In the genomic region with DNA sequence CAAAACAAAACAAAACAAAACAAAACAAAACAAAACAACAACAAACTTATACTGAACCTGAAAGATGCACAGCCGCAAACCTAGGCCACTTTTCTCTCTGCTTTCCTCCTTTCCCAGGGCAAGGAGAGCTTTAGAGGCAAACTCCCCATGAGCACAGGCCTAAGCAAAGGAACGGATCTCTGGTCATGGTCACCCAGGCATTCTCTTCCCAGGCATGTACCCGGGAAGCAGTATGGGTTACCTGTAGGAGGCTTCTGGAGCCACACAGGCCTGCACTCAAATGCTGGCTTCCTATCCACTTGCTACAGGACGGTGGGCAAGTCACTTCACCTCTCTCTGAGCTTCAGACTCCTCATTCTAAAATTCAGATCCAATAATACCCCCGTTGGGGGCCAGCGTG, we compare ENCODE assay signal across 21 cellular contexts.
DNase-seq lines count a peak whose midpoint lies in the region; ATAC-seq and TF ChIP-seq lines count a peak whose summit lies in the region.
"Had no signal": no experiment of that assay in that cellular context is flagged by ENCODE, and none has a peak within 500 bp of the region (broad histone marks: within the 10 kb centered on the region; RNA-seq: fewer than 3 reads in every experiment).

No MANE protein-coding gene starts in this region.

- H3K27ac ChIP-seq in HEK293 (ENCODE audit: extremely low read depth, low read depth, low read length), result no peak overlapping the region
- no peak overlapping the region for H3K27ac ChIP-seq in endodermal cell (ENCODE audit: low read depth, low read length)
- H3K27ac ChIP-seq: 22Rv1 had no signal

- no peak overlapping the region for H3K4me3 ChIP-seq in HEK293 (ENCODE audit: low read depth, low read length)
- no peak overlapping the region for H3K4me3 ChIP-seq in endodermal cell (ENCODE audit: low read length)

- H3K4me1 ChIP-seq in HEK293 (ENCODE audit: control insufficient read depth, insufficient read depth, low read length) (peaks cover 13% of the 10 kb centered on the region), endodermal cell (ENCODE audit: control insufficient read depth, insufficient read depth, low read length) (no peaks in the 10 kb centered on the region)

- H3K9me3 ChIP-seq in HEK293 (ENCODE audit: control insufficient read depth, insufficient read depth, low read depth, low read length) (no peaks in the 10 kb centered on the region), endodermal cell (ENCODE audit: control insufficient read depth, low read length) (no peaks in the 10 kb centered on the region)

- no peak overlapping the region for H3K9ac ChIP-seq in endodermal cell (ENCODE audit: extremely low read depth, low read length, poor library complexity, severe bottlenecking)

- H3K27ac Mint-ChIP-seq in activated CD8-positive, alpha-beta T cell treated with anti-CD3 and anti-CD28 coated beads, Interleukin-2, amount 10 ng/mL, durations not matched to agents 7 days and 5 days, result no peak overlapping the region
- H3K27ac Mint-ChIP-seq in activated CD8-positive, alpha-beta T cell treated with anti-CD3 and anti-CD28 coated beads for 36 hours, result no peak overlapping the region
- H3K27ac Mint-ChIP-seq in endodermal cell, result no peak overlapping the region
- H3K27ac Mint-ChIP-seq in activated CD4-positive, alpha-beta T cell treated with anti-CD3 and anti-CD28 coated beads, Interleukin-2, amount 10 ng/mL, durations not matched to agents 24 days and 14 days, result no peak overlapping the region

- no peak for TF ChIP-seq CTCF in activated CD8-positive, alpha-beta T cell treated with anti-CD3 and anti-CD28 coated beads for 36 hours (IDR thresholded peaks at IDR 0.05)
- TF ChIP-seq CTCF in HEK293 (tag by site-specific recombination; IDR thresholded peaks at IDR 0.05), result no peak
- TF ChIP-seq CTCF in endodermal cell (conservative IDR thresholded peaks at IDR 0.05), result no peak

- no peaks in the 10 kb centered on the region for H3K36me3 ChIP-seq in HEK293 (ENCODE audit: control insufficient read depth in 2 of 2, insufficient read depth in 1 of 2, low read length in 2 of 2)
- no peaks in the 10 kb centered on the region for H3K36me3 ChIP-seq in endodermal cell (ENCODE audit: control insufficient read depth, insufficient read depth, low read length)

- 88 to 90% methylated on average over 2 to 6 of the region's 6 CpGs for WGBS in endodermal cell (ENCODE audit: insufficient coverage in 1 of 2, insufficient read length in 1 of 2), 2 experiments

- H3K27me3 ChIP-seq in endodermal cell (ENCODE audit: control insufficient read depth, insufficient read depth, low read length, poor library complexity, severe bottlenecking), result no peaks in the 10 kb centered on the region

- H3K27me3 Mint-ChIP-seq in activated CD8-positive, alpha-beta T cell treated with anti-CD3 and anti-CD28 coated beads, Interleukin-2, amount 10 ng/mL, durations not matched to agents 7 days and 5 days (ENCODE audit: low read depth), result peaks cover 26% of the 10 kb centered on the region
- H3K27me3 Mint-ChIP-seq in activated CD8-positive, alpha-beta T cell treated with anti-CD3 and anti-CD28 coated beads for 36 hours, result peaks cover 13% of the 10 kb centered on the region
- H3K27me3 Mint-ChIP-seq in endodermal cell (ENCODE audit: insufficient read depth), result no peaks in the 10 kb centered on the region
- peaks cover 36% of the 10 kb centered on the region for H3K27me3 Mint-ChIP-seq in activated CD4-positive, alpha-beta T cell treated with anti-CD3 and anti-CD28 coated beads, Interleukin-2, amount 10 ng/mL, durations not matched to agents 24 days and 14 days

- DNase-seq in activated CD8-positive, alpha-beta T cell treated with anti-CD3 and anti-CD28 coated beads, Interleukin-2, amount 10 ng/mL, durations not matched to agents 7 days and 5 days, result peak; percentile 8
- no peak for DNase-seq in activated CD8-positive, alpha-beta T cell treated with anti-CD3 and anti-CD28 coated beads for 36 hours
- DNase-seq in endodermal cell, result peak; percentile 49
- peak; percentile 3 for DNase-seq in stimulated activated CD8-positive, alpha-beta memory T cell treated with anti-CD3 and anti-CD28 coated beads, Interleukin-4, amount 100 ng/mL, for 48 hours
- DNase-seq in activated naive CD4-positive, alpha-beta T cell (lab: John Stamatoyannopoulos, UW), result no peak
- no peak for DNase-seq in activated CD4-positive, alpha-beta T cell treated with anti-CD3 and anti-CD28 coated beads for 4 hours
- DNase-seq in activated CD4-positive, alpha-beta T cell treated with anti-CD3 and anti-CD28 coated beads, Interleukin-2, amount 10 ng/mL, durations not matched to agents 24 days and 14 days, result no peak
- DNase-seq: DMS 273 treated with DMSO at 0.1 percent for 48 hours, DND-41, GF-D8, HCEC 1CT, KG1, NCI-H1105 treated with DMSO at 0.1 percent for 48 hours, NCI-H1694 treated with DMSO at 0.1 percent for 48 hours, NCI-H510A treated with DMSO at 0.1 percent for 48 hours, NCI-H774, OCI-M1, SHP77 had no signal

- H3K9me3 Mint-ChIP-seq in activated CD8-positive, alpha-beta T cell treated with anti-CD3 and anti-CD28 coated beads, Interleukin-2, amount 10 ng/mL, durations not matched to agents 7 days and 5 days (ENCODE audit: insufficient read depth), result no peaks in the 10 kb centered on the region
- no peaks in the 10 kb centered on the region for H3K9me3 Mint-ChIP-seq in activated CD8-positive, alpha-beta T cell treated with anti-CD3 and anti-CD28 coated beads for 36 hours
- no peaks in the 10 kb centered on the region for H3K9me3 Mint-ChIP-seq in endodermal cell
- H3K9me3 Mint-ChIP-seq in activated CD4-positive, alpha-beta T cell treated with anti-CD3 and anti-CD28 coated beads, Interleukin-2, amount 10 ng/mL, durations not matched to agents 24 days and 14 days, result no peaks in the 10 kb centered on the region

- POLR2A ChIA-PET in activated CD8-positive, alpha-beta T cell treated with anti-CD3 and anti-CD28 coated beads, Interleukin-2, amount 10 ng/mL, durations not matched to agents 7 days and 5 days (lab: Charles Lee), result no interaction called here
- POLR2A ChIA-PET in activated CD8-positive, alpha-beta T cell treated with anti-CD3 and anti-CD28 coated beads for 36 hours (lab: Charles Lee), result no interaction called here
- POLR2A ChIA-PET in HEK293 (lab: Yijun Ruan, JAX), result no interaction called here

- no peaks in the 10 kb centered on the region for H3K4me1 Mint-ChIP-seq in activated CD8-positive, alpha-beta T cell treated with anti-CD3 and anti-CD28 coated beads, Interleukin-2, amount 10 ng/mL, durations not matched to agents 7 days and 5 days (ENCODE audit: low read depth)
- H3K4me1 Mint-ChIP-seq in activated CD8-positive, alpha-beta T cell treated with anti-CD3 and anti-CD28 coated beads for 36 hours (ENCODE audit: low read depth), result no peaks in the 10 kb centered on the region
- H3K4me1 Mint-ChIP-seq in endodermal cell, result peaks cover 6% of the 10 kb centered on the region
- H3K4me1 Mint-ChIP-seq in activated CD4-positive, alpha-beta T cell treated with anti-CD3 and anti-CD28 coated beads, Interleukin-2, amount 10 ng/mL, durations not matched to agents 24 days and 14 days, result no peaks in the 10 kb centered on the region

- CTCF ChIA-PET in activated CD8-positive, alpha-beta T cell treated with anti-CD3 and anti-CD28 coated beads, Interleukin-2, amount 10 ng/mL, durations not matched to agents 7 days and 5 days (lab: Charles Lee), result no interaction called here
- CTCF ChIA-PET in activated CD8-positive, alpha-beta T cell treated with anti-CD3 and anti-CD28 coated beads for 36 hours (lab: Charles Lee), result interaction anchor here (0.7 to 1.5 kb wide), 5 partner anchors 9 to 29 kb away, joined by 3 to 6 read pairs (median 4); no protein-coding TSS in a partner anchor
- CTCF ChIA-PET in HEK293 (lab: Yijun Ruan, JAX), result interaction anchor here (0.5 to 4.1 kb wide), 10 partner anchors 10 to 843 kb away, joined by 3 to 19 read pairs (median 3); no protein-coding TSS in a partner anchor

- no peak for ATAC-seq in activated CD8-positive, alpha-beta T cell treated with anti-CD3 and anti-CD28 coated beads, Interleukin-2, amount 10 ng/mL, durations not matched to agents 7 days and 5 days
- no peak for ATAC-seq in activated CD8-positive, alpha-beta T cell treated with anti-CD3 and anti-CD28 coated beads for 36 hours
- ATAC-seq: HepG2 had no signal

- intact Hi-C loops in activated CD8-positive, alpha-beta T cell treated with anti-CD3 and anti-CD28 coated beads for 36 hours (cut with micrococcal nuclease), result no loop called here
- intact Hi-C loops in activated CD4-positive, alpha-beta T cell treated with anti-CD3 and anti-CD28 coated beads, Interleukin-2, amount 10 ng/mL, durations not matched to agents 24 days and 14 days (cut with micrococcal nuclease), result no loop called here

- no peak overlapping the region for H3K4me3 Mint-ChIP-seq in activated CD8-positive, alpha-beta T cell treated with anti-CD3 and anti-CD28 coated beads, Interleukin-2, amount 10 ng/mL, durations not matched to agents 7 days and 5 days
- no peak overlapping the region for H3K4me3 Mint-ChIP-seq in activated CD8-positive, alpha-beta T cell treated with anti-CD3 and anti-CD28 coated beads for 36 hours
- H3K4me3 Mint-ChIP-seq in endodermal cell, result no peak overlapping the region
- H3K4me3 Mint-ChIP-seq in activated CD4-positive, alpha-beta T cell treated with anti-CD3 and anti-CD28 coated beads, Interleukin-2, amount 10 ng/mL, durations not matched to agents 24 days and 14 days, result no peak overlapping the region

- H3K36me3 Mint-ChIP-seq in activated CD8-positive, alpha-beta T cell treated with anti-CD3 and anti-CD28 coated beads, Interleukin-2, amount 10 ng/mL, durations not matched to agents 7 days and 5 days (ENCODE audit: low read depth), result no peaks in the 10 kb centered on the region
- H3K36me3 Mint-ChIP-seq in activated CD8-positive, alpha-beta T cell treated with anti-CD3 and anti-CD28 coated beads for 36 hours (ENCODE audit: low read depth), result no peaks in the 10 kb centered on the region
- no peaks in the 10 kb centered on the region for H3K36me3 Mint-ChIP-seq in endodermal cell (ENCODE audit: low read depth)
- no peaks in the 10 kb centered on the region for H3K36me3 Mint-ChIP-seq in activated CD4-positive, alpha-beta T cell treated with anti-CD3 and anti-CD28 coated beads, Interleukin-2, amount 10 ng/mL, durations not matched to agents 24 days and 14 days (ENCODE audit: low read depth)

TF ChIP-seq in HEK293, 187 proteins besides CTCF, POLR2A, EP300 and RAD21:
- TF ChIP-seq ZNF16 (tag by site-specific recombination; IDR thresholded peaks at IDR 0.05; ENCODE audit: low read depth) (no peak), ZBTB20 (tag by site-specific recombination; IDR thresholded peaks at IDR 0.05) (peak; percentile 51; the same call in 1 of the 2 replicates)

Comparison
In these comparisons a context has a peak if more than half of its experiments do, and no peak if none do; other contexts are left out.
1. DNase-seq: peak in activated CD8-positive, alpha-beta T cell treated with anti-CD3 and anti-CD28 coated beads, Interleukin-2, amount 10 ng/mL, durations not matched to agents 7 days and 5 days (single experiment), endodermal cell (single experiment) and stimulated activated CD8-positive, alpha-beta memory T cell treated with anti-CD3 and anti-CD28 coated beads, Interleukin-4, amount 100 ng/mL, for 48 hours (single experiment); none in activated CD8-positive, alpha-beta T cell treated with anti-CD3 and anti-CD28 coated beads for 36 hours (single experiment), activated naive CD4-positive, alpha-beta T cell (0 of 4), activated CD4-positive, alpha-beta T cell treated with anti-CD3 and anti-CD28 coated beads for 4 hours (0 of 2) and activated CD4-positive, alpha-beta T cell treated with anti-CD3 and anti-CD28 coated beads, Interleukin-2, amount 10 ng/mL, durations not matched to agents 24 days and 14 days (single experiment).